18 cellular contexts compared by ENCODE assay signal in genomic region chr15:66405605-66406004, GRCh38. TPM values are rescaled to one million over a fixed set of nuclear protein-coding genes. Genes with fewer than 3 reads are reported as not detected.
DNase-seq lines count a peak whose midpoint lies in the region; ATAC-seq, FAIRE-seq and TF ChIP-seq lines count a peak whose summit lies in the region.
"Had no signal": no experiment of that assay in that cellular context is flagged by ENCODE, and none has a peak within 500 bp of the region (broad histone marks: within the 10 kb centered on the region; RNA-seq: fewer than 3 reads in every experiment).

No MANE protein-coding gene starts in this region.

- H3K4me3 Mint-ChIP-seq in endothelial cell (ENCODE audit: unreplicated experiment), result no peak overlapping the region
- peak overlapping the region; percentile 16 for H3K4me3 Mint-ChIP-seq in neural crest cell

- DNase-seq in GM19239 (ENCODE audit: insufficient read length, low spot score) (no peak), NCI-H146 treated with DMSO at 0.1 percent for 48 hours (lab: John Stamatoyannopoulos, UW; ENCODE audit: unreplicated experiment) (peak; percentile 16), endothelial cell (ENCODE audit: low spot score) (no peak), neural crest cell (ENCODE audit: low read depth, low spot score) (no peak), NCI-H510A treated with DMSO at 0.1 percent for 48 hours (lab: John Stamatoyannopoulos, UW) (no peak), AG20443 (ENCODE audit: low spot score) (no peak)
- DNase-seq in activated naive CD4-positive, alpha-beta T cell treated with anti-CD3 and anti-CD28 coated beads, Interleukin-2, amount 50 U/mL, for 16 hours, result no peak
- DNase-seq: activated CD4-positive, alpha-beta T cell treated with anti-CD3 and anti-CD28 coated beads, Interleukin-2, amount 50 U/mL, for 48 hours; C1 segment of cervical spinal cord; dorsolateral prefrontal cortex; GOT3; islet precursor cell; NCI-H2029; NK-92 treated with Interleukin-12 subunit alpha and Interleukin-12 subunit beta, amount 100 ng/mL, for 24 hours; tibial artery had no signal

- ATAC-seq in GM19324 (IDR thresholded peaks at IDR 0.05; ENCODE audit: low FRiP score, unreplicated experiment), result no peak
- ATAC-seq: gastroesophageal sphincter, K562 had no signal

- no peaks in the 10 kb centered on the region for H3K27me3 Mint-ChIP-seq in endothelial cell (ENCODE audit: unreplicated experiment)
- H3K27me3 Mint-ChIP-seq in neural crest cell (ENCODE audit: low read depth), result no peaks in the 10 kb centered on the region

- H3K27ac Mint-ChIP-seq in endothelial cell (ENCODE audit: unreplicated experiment) (peak overlapping the region; percentile 86), neural crest cell (ENCODE audit: unreplicated experiment) (no peak overlapping the region)

- FAIRE-seq in GM19239 (lab: Jason Lieb, UNC), result peak; percentile 57
- FAIRE-seq: K562 had no signal

- TF ChIP-seq CTCF in endothelial cell (IDR thresholded peaks at IDR 0.05; ENCODE audit: unreplicated experiment) (no peak), neural crest cell (conservative IDR thresholded peaks at IDR 0.05) (no peak)

- peaks cover 18% of the 10 kb centered on the region for H3K36me3 Mint-ChIP-seq in endothelial cell (ENCODE audit: low read depth, unreplicated experiment)
- H3K36me3 Mint-ChIP-seq in neural crest cell (ENCODE audit: low read depth), result no peaks in the 10 kb centered on the region

- no peaks in the 10 kb centered on the region for H3K9me3 Mint-ChIP-seq in endothelial cell (ENCODE audit: unreplicated experiment)
- H3K9me3 Mint-ChIP-seq in neural crest cell, result no peaks in the 10 kb centered on the region

- H3K4me1 Mint-ChIP-seq in endothelial cell (ENCODE audit: unreplicated experiment) (peaks cover 90% of the 10 kb centered on the region), neural crest cell (peaks cover 81% of the 10 kb centered on the region)

RNA-seq across cellular contexts. Expression of gene MAP2K1, which starts 18.9 kb away (rescaled TPM):
- total RNA-seq in endothelial cell (ENCODE audit: unreplicated experiment), result 139 TPM
- 43.3 and 43.4 TPM in 2 replicates for total RNA-seq in neural crest cell

RNA-seq across cellular contexts. Expression of gene TIPIN, which starts 49.1 kb away (rescaled TPM):
- total RNA-seq in endothelial cell (ENCODE audit: unreplicated experiment), result 17.7 TPM
- 23.4 and 23.7 TPM in 2 replicates for total RNA-seq in neural crest cell
